In genomic region chr7:149414745-149415390, GRCh38 we compare ENCODE assay signal across 7 cellular contexts. TPM values are rescaled to one million over a fixed set of nuclear protein-coding genes. Genes with fewer than 3 reads are reported as not detected.
DNase-seq lines count a peak whose midpoint lies in the region; ATAC-seq, FAIRE-seq and TF ChIP-seq lines count a peak whose summit lies in the region.

No MANE protein-coding gene starts in this region.

- dilution Hi-C loops in mammary epithelial cell (cut with HindIII; ENCODE audit: low sequenced_read_pairs) = no loop called here

- no peak overlapping the region for H3K9ac ChIP-seq in mammary epithelial cell (ENCODE audit: insufficient read depth, low read length)

- WGBS in mammary epithelial cell (ENCODE audit: low coverage, missing lambda C conversion rate) = 27% methylated on average over 24 of the region's 36 CpGs

- peak; percentile 33; the same call in 2 of the 3 replicates for ATAC-seq in RWPE2 (ENCODE audit: low read depth)
- ATAC-seq in HG02763 (IDR thresholded peaks at IDR 0.05; ENCODE audit: unreplicated experiment) = no peak
- ATAC-seq in HG03342 (IDR thresholded peaks at IDR 0.05; ENCODE audit: unreplicated experiment) = no peak

- DNase-seq in RWPE2 (ENCODE audit: low spot score) (no peak), mammary epithelial cell (peak; percentile 73), immature natural killer cell (peak; percentile 25 to 57 (median 30)), HTR-8/SVneo (ENCODE audit: insufficient read length, low spot score) (no peak)
- peak; percentile 62 for DNase-seq in stimulated activated CD4-positive, alpha-beta T cell treated with anti-CD3 and anti-CD28 coated beads, Interleukin-12 subunit alpha, Interleukin-12 subunit beta, amount 100 ng/mL, for 4 hours

- TSS peak; percentile 100 for BruUV-seq in mammary epithelial cell (replicated peaks; lab: Mats Ljungman, UMichigan)

- peak overlapping the region; percentile 0 to 86 (median 78) for H3K27ac Mint-ChIP-seq in immature natural killer cell

- no peak overlapping the region for H3K4me2 ChIP-seq in mammary epithelial cell (ENCODE audit: insufficient read depth, low read depth, low read length)

- intact Hi-C loops in mammary epithelial cell (cut with micrococcal nuclease) = no loop called here

- H3K9me3 ChIP-seq in RWPE2 (ENCODE audit: severe bottlenecking) (no peaks in the 10 kb centered on the region), mammary epithelial cell (replicated peaks; ENCODE audit: insufficient read depth, low read length) (no peaks in the 10 kb centered on the region)

- no peaks in the 10 kb centered on the region for H3K79me2 ChIP-seq in mammary epithelial cell (ENCODE audit: insufficient read depth, low read length)

- H3K4me1 Mint-ChIP-seq in immature natural killer cell = no peaks in the 10 kb centered on the region

- in situ Hi-C loops in mammary epithelial cell (cut with MboI; ENCODE audit: low sequenced_read_pairs in 2 of 2) = no loop called here

- H3K36me3 ChIP-seq in RWPE2 (ENCODE audit: low read depth) = no peaks in the 10 kb centered on the region
- no peaks in the 10 kb centered on the region for H3K36me3 ChIP-seq in mammary epithelial cell (ENCODE audit: insufficient read depth, low read length)

- H3K4me3 ChIP-seq in RWPE2 (ENCODE audit: severe bottlenecking) = no peak overlapping the region
- no peak overlapping the region for H3K4me3 ChIP-seq in mammary epithelial cell (replicated peaks in 1 of 3; ENCODE audit: insufficient read depth in 1 of 3, low read depth in 2 of 3, low read length in 3 of 3)

- H3K4me1 ChIP-seq in RWPE2 (ENCODE audit: insufficient read depth, poor library complexity, severe bottlenecking) (no peaks in the 10 kb centered on the region), mammary epithelial cell (ENCODE audit: insufficient read depth, low read length) (no peaks in the 10 kb centered on the region)

- CTCF ChIA-PET in mammary epithelial cell (lab: Charles Lee; ENCODE audit: low non-redundant PET) = no interaction called here

- H3K9me3 Mint-ChIP-seq in immature natural killer cell = no peaks in the 10 kb centered on the region

- H3K4me3 Mint-ChIP-seq in immature natural killer cell = peak overlapping the region; percentile 37 to 90 (median 70)

- H3K27me3 ChIP-seq in RWPE2 (ENCODE audit: insufficient read depth, poor library complexity, severe bottlenecking) = peaks cover 4% of the 10 kb centered on the region
- no peaks in the 10 kb centered on the region for H3K27me3 ChIP-seq in mammary epithelial cell (ENCODE audit: insufficient read depth, low read length)

- H4K20me1 ChIP-seq in mammary epithelial cell (ENCODE audit: insufficient read depth, low read length) = no peaks in the 10 kb centered on the region

- peak overlapping the region; percentile 58 for H2AFZ ChIP-seq in mammary epithelial cell (ENCODE audit: low read depth, low read length)

- no peak for FAIRE-seq in HTR-8/SVneo (lab: Jason Lieb, UNC)

- H3K27ac ChIP-seq in RWPE2 (ENCODE audit: poor library complexity, severe bottlenecking) (no peak overlapping the region), mammary epithelial cell (ENCODE audit: insufficient read depth, low read depth, low read length) (no peak overlapping the region)

- H3K27me3 Mint-ChIP-seq in immature natural killer cell (ENCODE audit: low read depth in 3 of 3) = peaks cover 10 to 19% (median 11%) of the 10 kb centered on the region in 3 donors

- TF ChIP-seq CTCF in RWPE2 (IDR thresholded peaks at IDR 0.05; ENCODE audit: poor library complexity, severe bottlenecking) (no peak), mammary epithelial cell (conservative IDR thresholded peaks at IDR 0.05 in 1 of 2, IDR thresholded peaks at IDR 0.05 in 1 of 2; ENCODE audit: extremely low read depth in 1 of 2, insufficient read depth in 1 of 2, low read depth in 1 of 2, low read length in 2 of 2) (no peak)

- no peaks in the 10 kb centered on the region for H3K36me3 Mint-ChIP-seq in immature natural killer cell

RNA-seq across cellular contexts. Expression of gene ZNF777, which starts 46.0 kb away (rescaled TPM):
- total RNA-seq in mammary epithelial cell = 10 to 100 TPM in 1 of 2 donors, 1 to 10 TPM in 1; 9.2 to 20.0 TPM
- polyA plus RNA-seq in mammary epithelial cell (8.4 TPM), immature natural killer cell (1 to 10 TPM in 1 of 3 donors, under 1 TPM in 2; 0.05 to 2.2 (median 0.70) TPM)
- polyA minus RNA-seq in mammary epithelial cell = 1.4 TPM

Comparison
In these comparisons a context has a peak if more than half of its experiments do, and no peak if none do; other contexts are left out.
1. DNase-seq: peak in mammary epithelial cell (single experiment), immature natural killer cell (3 of 3) and stimulated activated CD4-positive, alpha-beta T cell treated with anti-CD3 and anti-CD28 coated beads, Interleukin-12 subunit alpha, Interleukin-12 subunit beta, amount 100 ng/mL, for 4 hours (single experiment); none in RWPE2 (single experiment) and HTR-8/SVneo (single experiment).